Comparison of ENCODE assay signal across 21 cellular contexts in genomic region chr5:167233507-167233906, GRCh38.
DNase-seq lines count a peak whose midpoint lies in the region; ATAC-seq, FAIRE-seq and TF ChIP-seq lines count a peak whose summit lies in the region.
"Had no signal": no experiment of that assay in that cellular context is flagged by ENCODE, and none has a peak within 500 bp of the region (broad histone marks: within the 10 kb centered on the region; RNA-seq: fewer than 3 reads in every experiment).

No MANE protein-coding gene starts in this region.

- H3K4me1 ChIP-seq in ACC112 (ENCODE audit: control insufficient read depth, insufficient read depth, low read length, unreplicated experiment) (no peaks in the 10 kb centered on the region), astrocyte (ENCODE audit: insufficient read depth, low read length) (no peaks in the 10 kb centered on the region), endothelial cell of umbilical vein (ENCODE audit: control insufficient read depth, extremely low read depth, insufficient read depth, low read length) (peaks cover 8% of the 10 kb centered on the region), mucosa of descending colon (ENCODE audit: low read depth) (no peaks in the 10 kb centered on the region)

- dilution Hi-C loops in endothelial cell of umbilical vein (cut with MboI; ENCODE audit: extremely low pct_ligation_motif_present, low sequenced_read_pairs), result no loop called here

- FAIRE-seq in astrocyte (lab: Jason Lieb, UNC) (no peak), endothelial cell of umbilical vein (lab: Jason Lieb, UNC) (no peak)
- FAIRE-seq: D721Med had no signal

- no TSS peak for BruUV-seq in endothelial cell of umbilical vein (replicated peaks; lab: Mats Ljungman, UMichigan)

- H3K9ac ChIP-seq in astrocyte (ENCODE audit: low read length) (no peak overlapping the region), endothelial cell of umbilical vein (replicated peaks; ENCODE audit: extremely low read depth, insufficient read depth, low read length) (no peak overlapping the region)

- peak; percentile 18 for DNase-seq in astrocyte (ENCODE audit: low read depth)
- DNase-seq in endothelial cell of umbilical vein (ENCODE audit: low read depth, low spot score), result peak; percentile 6
- DNase-seq in mesothelial cell of epicardium (ENCODE audit: low spot score in 2 of 2, unreplicated experiment in 2 of 2), result no peak
- DNase-seq in C1 segment of cervical spinal cord (lab: John Stamatoyannopoulos, UW), result no peak
- DNase-seq in stimulated activated naive CD8-positive, alpha-beta T cell treated with anti-CD3 and anti-CD28 coated beads, Interleukin-15, Interleukin-2, amounts not matched to agents 100 U/mL and 50 U/mL, for 24 hours, result no peak
- DNase-seq in mucosa of descending colon, result no peak
- DNase-seq: 8988T, DMS53, EL, GF-D8, H7, Karpas-422, NCI-H1694, NCI-H2081 treated with DMSO at 0.1 percent for 48 hours, NCI-H2171 treated with DMSO at 0.1 percent for 48 hours, NCI-H526, Right ventricle myocardium superior had no signal

- H3K9me3 ChIP-seq in astrocyte (ENCODE audit: insufficient read depth, low read depth, low read length) (no peaks in the 10 kb centered on the region), endothelial cell of umbilical vein (replicated peaks; ENCODE audit: control insufficient read depth, insufficient read depth, low read length) (no peaks in the 10 kb centered on the region), mucosa of descending colon (peaks cover 8% of the 10 kb centered on the region)

- CTCF ChIA-PET in endothelial cell of umbilical vein (lab: Charles Lee), result no interaction called here

- H3K4me1 Mint-ChIP-seq in astrocyte (ENCODE audit: low read depth, unreplicated experiment) (peaks cover 6% of the 10 kb centered on the region), mesothelial cell of epicardium (peaks cover 9% of the 10 kb centered on the region)
- H3K4me1 Mint-ChIP-seq: CD14-positive monocyte had no signal

- H3K9me1 ChIP-seq in endothelial cell of umbilical vein (replicated peaks; ENCODE audit: control insufficient read depth, extremely low read depth, insufficient read depth, low read length), result no peaks in the 10 kb centered on the region

- H3K79me2 ChIP-seq in ACC112 (ENCODE audit: control insufficient read depth, insufficient read depth, low read length, unreplicated experiment) (no peaks in the 10 kb centered on the region), astrocyte (ENCODE audit: insufficient read depth, low read length) (no peaks in the 10 kb centered on the region), endothelial cell of umbilical vein (ENCODE audit: control insufficient read depth, insufficient read depth, low read length) (no peaks in the 10 kb centered on the region)

- no peak overlapping the region for H3K4me3 ChIP-seq in ACC112 (ENCODE audit: low read depth, low read length)
- no peak overlapping the region for H3K4me3 ChIP-seq in astrocyte (ENCODE audit: insufficient read depth, low read depth, low read length)
- no peak overlapping the region for H3K4me3 ChIP-seq in endothelial cell of umbilical vein (replicated peaks in 1 of 3; ENCODE audit: insufficient read depth in 1 of 3, low read depth in 1 of 3, low read length in 3 of 3)
- H3K4me3 ChIP-seq in mucosa of descending colon, result no peak overlapping the region

- H3K36me3 ChIP-seq in ACC112 (ENCODE audit: insufficient read depth, low read length) (no peaks in the 10 kb centered on the region), astrocyte (ENCODE audit: insufficient read depth, low read length) (no peaks in the 10 kb centered on the region), endothelial cell of umbilical vein (ENCODE audit: control insufficient read depth in 2 of 2, extremely low read depth in 1 of 2, insufficient read depth in 2 of 2, low read length in 2 of 2) (no peaks in the 10 kb centered on the region), mucosa of descending colon (ENCODE audit: low read depth) (no peaks in the 10 kb centered on the region)

- H3K9me3 Mint-ChIP-seq in astrocyte (ENCODE audit: unreplicated experiment) (peaks cover 19% of the 10 kb centered on the region), mesothelial cell of epicardium (peaks cover 30% of the 10 kb centered on the region)

- no peak overlapping the region for H2AFZ ChIP-seq in ACC112 (ENCODE audit: low read length, unreplicated experiment)
- H2AFZ ChIP-seq in astrocyte (ENCODE audit: low read depth, low read length), result no peak overlapping the region
- H2AFZ ChIP-seq in endothelial cell of umbilical vein (ENCODE audit: low read depth, low read length), result no peak overlapping the region

- H3K4me2 ChIP-seq in astrocyte (ENCODE audit: low read length) (no peak overlapping the region), endothelial cell of umbilical vein (ENCODE audit: insufficient read depth, low read length) (peak overlapping the region; percentile 8)

- no peak for ATAC-seq in GM21786 (IDR thresholded peaks at IDR 0.05; ENCODE audit: unreplicated experiment)
- ATAC-seq in stimulated activated naive CD8-positive, alpha-beta T cell treated with anti-CD3 and anti-CD28 coated beads, Interleukin-15, Interleukin-2, amounts not matched to agents 100 U/mL and 50 U/mL, for 24 hours, result no peak
- ATAC-seq in mucosa of descending colon, result no peak

- no peak overlapping the region for H3K4me3 Mint-ChIP-seq in astrocyte (ENCODE audit: unreplicated experiment)
- no peak overlapping the region for H3K4me3 Mint-ChIP-seq in mesothelial cell of epicardium
- H3K4me3 Mint-ChIP-seq: CD14-positive monocyte had no signal

- no peak overlapping the region for H3K27ac Mint-ChIP-seq in astrocyte (ENCODE audit: unreplicated experiment)
- peak overlapping the region; percentile 39 for H3K27ac Mint-ChIP-seq in mesothelial cell of epicardium
- H3K27ac Mint-ChIP-seq: CD14-positive monocyte had no signal

- H3K27me3 ChIP-seq in ACC112 (ENCODE audit: insufficient read depth, low read length) (no peaks in the 10 kb centered on the region), astrocyte (ENCODE audit: insufficient read depth, low read length) (no peaks in the 10 kb centered on the region), endothelial cell of umbilical vein (ENCODE audit: control insufficient read depth in 2 of 2, insufficient read depth in 2 of 2, low read length in 2 of 2) (no peaks in the 10 kb centered on the region)

- peak overlapping the region; percentile 16; the same call in 1 of the 2 replicates for H3K27ac ChIP-seq in ACC112 (ENCODE audit: low read depth, low read length)
- H3K27ac ChIP-seq in astrocyte (ENCODE audit: low read depth, low read length), result no peak overlapping the region
- H3K27ac ChIP-seq in endothelial cell of umbilical vein (ENCODE audit: insufficient read depth, low read depth, low read length), result no peak overlapping the region

- H4K20me1 ChIP-seq in astrocyte (ENCODE audit: insufficient read depth, low read length) (no peaks in the 10 kb centered on the region), endothelial cell of umbilical vein (replicated peaks; ENCODE audit: control insufficient read depth, extremely low read depth, insufficient read depth, low read length) (no peaks in the 10 kb centered on the region)

- H3K36me3 Mint-ChIP-seq in astrocyte (ENCODE audit: low read depth, unreplicated experiment) (no peaks in the 10 kb centered on the region), mesothelial cell of epicardium (peaks cover 9% of the 10 kb centered on the region)
- H3K36me3 Mint-ChIP-seq: CD14-positive monocyte had no signal

- TF ChIP-seq CTCF in astrocyte (IDR thresholded peaks at IDR 0.05; ENCODE audit: insufficient read depth, low read depth, low read length) (no peak), endothelial cell of umbilical vein (IDR thresholded peaks at IDR 0.05; ENCODE audit: extremely low read depth in 1 of 2, insufficient read depth in 1 of 2, low read depth in 1 of 2, low read length in 2 of 2) (no peak), mesothelial cell of epicardium (IDR thresholded peaks at IDR 0.05; ENCODE audit: unreplicated experiment) (no peak), mucosa of descending colon (IDR thresholded peaks at IDR 0.05) (no peak)

- intact Hi-C loops in endothelial cell of umbilical vein (cut with micrococcal nuclease) (no loop called here), mucosa of descending colon (cut with DNase I, micrococcal nuclease) (no loop called here)

- POLR2A ChIA-PET in endothelial cell of umbilical vein (lab: Charles Lee), result no interaction called here

- H3K27me3 Mint-ChIP-seq in astrocyte (ENCODE audit: low read depth, unreplicated experiment), result no peaks in the 10 kb centered on the region
- H3K27me3 Mint-ChIP-seq in mesothelial cell of epicardium (ENCODE audit: low read depth), result no peaks in the 10 kb centered on the region

- no peak for TF ChIP-seq POLR2A in endothelial cell of umbilical vein (IDR thresholded peaks at IDR 0.05; ENCODE audit: low read depth, low read length)

TF ChIP-seq in endothelial cell of umbilical vein, 7 proteins besides CTCF, POLR2A, EP300 and RAD21:
- TF ChIP-seq FOS (IDR thresholded peaks at IDR 0.05; ENCODE audit: borderline replicate concordance, insufficient read depth, low read length) (no peak), MAX (IDR thresholded peaks at IDR 0.05; ENCODE audit: insufficient read depth, insufficient read length) (no peak), MYC (IDR thresholded peaks at IDR 0.05; ENCODE audit: low read depth, low read length) (no peak), GATA2 (IDR thresholded peaks at IDR 0.05; ENCODE audit: insufficient read depth, insufficient read length, low read depth, low read length) (no peak), JUN (IDR thresholded peaks at IDR 0.05; ENCODE audit: borderline replicate concordance, insufficient read depth, insufficient read length, low read depth) (no peak), EZH2 (IDR thresholded peaks at IDR 0.05; ENCODE audit: borderline replicate concordance, low read depth, low read length, severe bottlenecking) (no peak)

Comparison
In these comparisons a context has a peak if more than half of its experiments do, and no peak if none do; other contexts are left out.
1. DNase-seq: peak in astrocyte (single experiment) and endothelial cell of umbilical vein (single experiment); none in mesothelial cell of epicardium (0 of 2), C1 segment of cervical spinal cord (0 of 14), stimulated activated naive CD8-positive, alpha-beta T cell treated with anti-CD3 and anti-CD28 coated beads, Interleukin-15, Interleukin-2, amounts not matched to agents 100 U/mL and 50 U/mL, for 24 hours (single experiment) and mucosa of descending colon (0 of 3).